ENCODE assay signal across 8 cellular contexts in the genomic region with DNA sequence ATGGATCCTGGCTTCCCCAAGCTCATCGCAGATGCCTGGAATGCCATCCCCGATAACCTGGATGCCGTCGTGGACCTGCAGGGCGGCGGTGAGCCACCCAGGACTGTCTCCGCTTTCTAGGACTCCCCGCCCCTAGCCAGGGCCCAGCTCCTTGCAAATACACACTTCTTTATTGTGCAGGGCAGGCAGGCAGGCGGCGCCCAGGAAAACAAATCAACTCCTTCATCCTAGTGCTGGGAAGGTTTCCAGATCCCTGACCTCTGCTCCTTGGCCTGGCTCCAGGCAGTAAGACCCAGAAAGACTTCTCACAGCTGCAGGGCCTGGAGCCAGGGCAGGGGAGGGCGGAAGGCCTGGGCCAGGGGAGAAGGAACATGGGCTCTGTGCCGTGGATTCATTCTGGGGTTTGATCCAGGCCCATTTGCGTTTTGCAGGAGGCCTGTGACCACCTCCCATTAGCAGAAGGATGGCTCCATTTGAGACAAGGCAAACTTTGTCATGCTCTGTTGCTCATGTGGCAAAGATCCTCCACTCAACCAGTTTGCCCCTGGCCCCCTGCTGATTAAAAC. TPM values are rescaled to one million over a fixed set of nuclear protein-coding genes. Genes with fewer than 3 reads are reported as not detected.
DNase-seq lines count a peak whose midpoint lies in the region; ATAC-seq and TF ChIP-seq lines count a peak whose summit lies in the region.

No MANE protein-coding gene starts in this region.

- no peaks in the 10 kb centered on the region for H3K9me3 ChIP-seq in cardiac muscle cell (ENCODE audit: low read depth)

- no peaks in the 10 kb centered on the region; the same call in none of the 2 replicates for H3K36me3 ChIP-seq in H7 (replicated peaks; ENCODE audit: control insufficient read depth, insufficient read depth, low read length)
- H3K36me3 ChIP-seq in cardiac muscle cell = no peaks in the 10 kb centered on the region
- H3K36me3 ChIP-seq in rectal smooth muscle tissue (ENCODE audit: control insufficient read depth, insufficient read depth, low read length) = no peaks in the 10 kb centered on the region

- TF ChIP-seq CTCF in cardiac muscle cell (IDR thresholded peaks at IDR 0.05; ENCODE audit: low read depth, low read length) = peak; percentile 34

- H3K27ac ChIP-seq in cardiac muscle cell (peak overlapping the region; percentile 79), rectal smooth muscle tissue (ENCODE audit: low read depth, low read length) (peak overlapping the region; percentile 50)

- H3K27me3 ChIP-seq in H7 (ENCODE audit: control insufficient read depth, insufficient read depth, low read length) (no peaks in the 10 kb centered on the region), cardiac muscle cell (no peaks in the 10 kb centered on the region), rectal smooth muscle tissue (ENCODE audit: control insufficient read depth, insufficient read depth, low read length) (no peaks in the 10 kb centered on the region)

- H3K9ac ChIP-seq in rectal smooth muscle tissue (ENCODE audit: low read length) = no peak overlapping the region

- H3K4me1 ChIP-seq in cardiac muscle cell (ENCODE audit: low read depth) = peaks cover 31% of the 10 kb centered on the region
- H3K4me1 ChIP-seq in rectal smooth muscle tissue (ENCODE audit: control insufficient read depth, insufficient read depth, low read length) = peaks cover 27% of the 10 kb centered on the region

- ATAC-seq in SK-N-SH treated with all-trans-retinoic acid at 6 μM for 48 hours = peak; percentile 62
- ATAC-seq in GM18520 (IDR thresholded peaks at IDR 0.05; ENCODE audit: unreplicated experiment) = no peak
- ATAC-seq in GM21423 (IDR thresholded peaks at IDR 0.05; ENCODE audit: unreplicated experiment) = no peak

- DNase-seq in H7 = peak; percentile 40
- peak; percentile 78 to 98 for DNase-seq in cardiac muscle cell (ENCODE audit: low read depth in 1 of 2, low spot score in 1 of 2)
- no peak for DNase-seq in UCSD-AML1 (lab: John Stamatoyannopoulos, UW; ENCODE audit: unreplicated experiment)
- DNase-seq in CD1c-positive myeloid dendritic cell (ENCODE audit: extremely low spot score) = no peak

- H3K4me3 ChIP-seq in H7 (ENCODE audit: insufficient read depth, low read depth, low read length) (no peak overlapping the region), cardiac muscle cell (no peak overlapping the region), rectal smooth muscle tissue (ENCODE audit: low read length) (peak overlapping the region; percentile 13)

TF ChIP-seq in SK-N-SH treated with all-trans-retinoic acid at 6 μM for 48 hours, 23 proteins besides CTCF, POLR2A, EP300 and RAD21:
- TF ChIP-seq, protein P1, sequence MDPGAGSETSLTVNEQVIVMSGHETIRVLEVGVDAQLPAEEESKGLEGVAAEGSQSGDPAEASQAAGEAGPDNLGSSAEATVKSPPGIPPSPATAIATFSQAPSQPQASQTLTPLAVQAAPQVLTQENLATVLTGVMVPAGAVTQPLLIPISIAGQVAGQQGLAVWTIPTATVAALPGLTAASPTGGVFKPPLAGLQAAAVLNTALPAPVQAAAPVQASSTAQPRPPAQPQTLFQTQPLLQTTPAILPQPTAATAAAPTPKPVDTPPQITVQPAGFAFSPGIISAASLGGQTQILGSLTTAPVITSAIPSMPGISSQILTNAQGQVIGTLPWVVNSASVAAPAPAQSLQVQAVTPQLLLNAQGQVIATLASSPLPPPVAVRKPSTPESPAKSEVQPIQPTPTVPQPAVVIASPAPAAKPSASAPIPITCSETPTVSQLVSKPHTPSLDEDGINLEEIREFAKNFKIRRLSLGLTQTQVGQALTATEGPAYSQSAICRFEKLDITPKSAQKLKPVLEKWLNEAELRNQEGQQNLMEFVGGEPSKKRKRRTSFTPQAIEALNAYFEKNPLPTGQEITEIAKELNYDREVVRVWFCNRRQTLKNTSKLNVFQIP (CRISPR knock-in tag; IDR thresholded peaks at IDR 0.05; ENCODE audit: borderline replicate concordance, low read depth) = no peak
- TF ChIP-seq ZFP30 (CRISPR knock-in tag; IDR thresholded peaks at IDR 0.05) = no peak
- no peak for TF ChIP-seq ZC3H10 (CRISPR knock-in tag; IDR thresholded peaks at IDR 0.05)
- TF ChIP-seq ARNTL (CRISPR knock-in tag; IDR thresholded peaks at IDR 0.05; ENCODE audit: borderline replicate concordance, low read depth) = no peak
- no peak for TF ChIP-seq BACH2 (CRISPR knock-in tag; IDR thresholded peaks at IDR 0.05; ENCODE audit: borderline replicate concordance)
- TF ChIP-seq SNAI2 (CRISPR knock-in tag; IDR thresholded peaks at IDR 0.05) = no peak
- no peak for TF ChIP-seq ISL1 (CRISPR knock-in tag; IDR thresholded peaks at IDR 0.05)
- no peak for TF ChIP-seq ZNF70 (CRISPR knock-in tag; IDR thresholded peaks at IDR 0.05)
- TF ChIP-seq CSDC2 (CRISPR knock-in tag; IDR thresholded peaks at IDR 0.05) = no peak
- TF ChIP-seq OSR1 (CRISPR knock-in tag; IDR thresholded peaks at IDR 0.05) = no peak
- TF ChIP-seq, protein P2, sequence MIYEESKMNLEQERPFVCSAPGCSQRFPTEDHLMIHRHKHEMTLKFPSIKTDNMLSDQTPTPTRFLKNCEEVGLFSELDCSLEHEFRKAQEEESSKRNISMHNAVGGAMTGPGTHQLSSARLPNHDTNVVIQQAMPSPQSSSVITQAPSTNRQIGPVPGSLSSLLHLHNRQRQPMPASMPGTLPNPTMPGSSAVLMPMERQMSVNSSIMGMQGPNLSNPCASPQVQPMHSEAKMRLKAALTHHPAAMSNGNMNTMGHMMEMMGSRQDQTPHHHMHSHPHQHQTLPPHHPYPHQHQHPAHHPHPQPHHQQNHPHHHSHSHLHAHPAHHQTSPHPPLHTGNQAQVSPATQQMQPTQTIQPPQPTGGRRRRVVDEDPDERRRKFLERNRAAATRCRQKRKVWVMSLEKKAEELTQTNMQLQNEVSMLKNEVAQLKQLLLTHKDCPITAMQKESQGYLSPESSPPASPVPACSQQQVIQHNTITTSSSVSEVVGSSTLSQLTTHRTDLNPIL (CRISPR knock-in tag; IDR thresholded peaks at IDR 0.05; ENCODE audit: low read depth) = no peak
- no peak for TF ChIP-seq ESRRG (CRISPR knock-in tag; IDR thresholded peaks at IDR 0.05)
- TF ChIP-seq TOX (CRISPR knock-in tag; IDR thresholded peaks at IDR 0.05; ENCODE audit: borderline replicate concordance) = no peak
- TF ChIP-seq ZNF565 (CRISPR knock-in tag; conservative IDR thresholded peaks at IDR 0.05; ENCODE audit: low read depth) = no peak
- TF ChIP-seq, protein P3, sequence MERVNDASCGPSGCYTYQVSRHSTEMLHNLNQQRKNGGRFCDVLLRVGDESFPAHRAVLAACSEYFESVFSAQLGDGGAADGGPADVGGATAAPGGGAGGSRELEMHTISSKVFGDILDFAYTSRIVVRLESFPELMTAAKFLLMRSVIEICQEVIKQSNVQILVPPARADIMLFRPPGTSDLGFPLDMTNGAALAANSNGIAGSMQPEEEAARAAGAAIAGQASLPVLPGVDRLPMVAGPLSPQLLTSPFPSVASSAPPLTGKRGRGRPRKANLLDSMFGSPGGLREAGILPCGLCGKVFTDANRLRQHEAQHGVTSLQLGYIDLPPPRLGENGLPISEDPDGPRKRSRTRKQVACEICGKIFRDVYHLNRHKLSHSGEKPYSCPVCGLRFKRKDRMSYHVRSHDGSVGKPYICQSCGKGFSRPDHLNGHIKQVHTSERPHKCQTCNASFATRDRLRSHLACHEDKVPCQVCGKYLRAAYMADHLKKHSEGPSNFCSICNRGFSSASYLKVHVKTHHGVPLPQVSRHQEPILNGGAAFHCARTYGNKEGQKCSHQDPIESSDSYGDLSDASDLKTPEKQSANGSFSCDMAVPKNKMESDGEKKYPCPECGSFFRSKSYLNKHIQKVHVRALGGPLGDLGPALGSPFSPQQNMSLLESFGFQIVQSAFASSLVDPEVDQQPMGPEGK (CRISPR knock-in tag; IDR thresholded peaks at IDR 0.05; ENCODE audit: borderline replicate concordance) = no peak

RNA-seq across cellular contexts. Expression of a gene that starts 6.0 kb away (rescaled TPM):
- total RNA-seq in H7 (2014; rRNA removed; shearing (Covaris generic)) = 5.0 and 6.1 TPM in 2 replicates
- total RNA-seq in cardiac muscle cell = 1.5 and 6.2 TPM in 2 replicates
- 4.0 and 4.4 TPM in 2 replicates for polyA plus RNA-seq in cardiac muscle cell

RNA-seq across cellular contexts. Expression of a gene that starts 23.9 kb away (rescaled TPM):
- 33.7 and 36.7 TPM in 2 replicates for total RNA-seq in H7 (2014; rRNA removed; shearing (Covaris generic))
- 37.5 and 44.3 TPM in 2 replicates for total RNA-seq in cardiac muscle cell
- polyA plus RNA-seq in cardiac muscle cell = 39.9 and 55.2 TPM in 2 replicates

Comparison
In these comparisons a context has a peak if more than half of its experiments do, and no peak if none do; other contexts are left out.
1. DNase-seq: peak in H7 (single experiment) and cardiac muscle cell (2 of 2); none in UCSD-AML1 (single experiment) and CD1c-positive myeloid dendritic cell (single experiment).